Comparison of ENCODE assay signal across 1 cellular context in genomic region chr20:32535953-32536823, GRCh38.
A peak's percentile ranks its signal among the peaks of the same experiment; 100 is the strongest.
TF ChIP-seq lines count a peak whose summit lies in the region.

No MANE protein-coding gene starts in this region.

TF ChIP-seq in HepG2, 621 proteins besides CTCF, POLR2A, EP300 and RAD21 (continued from another document and continues in another):
- TF ChIP-seq, protein P1, sequence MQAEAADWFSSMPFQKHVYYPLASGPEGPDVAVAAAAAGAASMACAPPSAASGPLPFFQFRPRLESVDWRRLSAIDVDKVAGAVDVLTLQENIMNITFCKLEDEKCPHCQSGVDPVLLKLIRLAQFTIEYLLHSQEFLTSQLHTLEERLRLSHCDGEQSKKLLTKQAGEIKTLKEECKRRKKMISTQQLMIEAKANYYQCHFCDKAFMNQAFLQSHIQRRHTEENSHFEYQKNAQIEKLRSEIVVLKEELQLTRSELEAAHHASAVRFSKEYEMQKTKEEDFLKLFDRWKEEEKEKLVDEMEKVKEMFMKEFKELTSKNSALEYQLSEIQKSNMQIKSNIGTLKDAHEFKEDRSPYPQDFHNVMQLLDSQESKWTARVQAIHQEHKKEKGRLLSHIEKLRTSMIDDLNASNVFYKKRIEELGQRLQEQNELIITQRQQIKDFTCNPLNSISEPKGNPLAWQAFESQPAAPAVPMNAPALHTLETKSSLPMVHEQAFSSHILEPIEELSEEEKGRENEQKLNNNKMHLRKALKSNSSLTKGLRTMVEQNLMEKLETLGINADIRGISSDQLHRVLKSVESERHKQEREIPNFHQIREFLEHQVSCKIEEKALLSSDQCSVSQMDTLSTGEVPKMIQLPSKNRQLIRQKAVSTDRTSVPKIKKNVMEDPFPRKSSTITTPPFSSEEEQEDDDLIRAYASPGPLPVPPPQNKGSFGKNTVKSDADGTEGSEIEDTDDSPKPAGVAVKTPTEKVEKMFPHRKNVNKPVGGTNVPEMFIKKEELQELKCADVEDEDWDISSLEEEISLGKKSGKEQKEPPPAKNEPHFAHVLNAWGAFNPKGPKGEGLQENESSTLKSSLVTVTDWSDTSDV (CRISPR knock-in tag; IDR thresholded peaks at IDR 0.05) = 0 out of 2 replicates have a peak, but pooled peaks have one; percentile 74
- no peak for TF ChIP-seq THAP8 (CRISPR knock-in tag; IDR thresholded peaks at IDR 0.05; ENCODE audit: borderline replicate concordance)
- TF ChIP-seq JARID2 (CRISPR knock-in tag; IDR thresholded peaks at IDR 0.05; ENCODE audit: insufficient replicate concordance) = no peak
- no peak; the same call in 1 of the 2 replicates for TF ChIP-seq PPARG (CRISPR knock-in tag; conservative IDR thresholded peaks at IDR 0.05)
- TF ChIP-seq PAX8 (CRISPR knock-in tag; IDR thresholded peaks at IDR 0.05; ENCODE audit: borderline replicate concordance) = no peak
- no peak for TF ChIP-seq ATM (IDR thresholded peaks at IDR 0.05; ENCODE audit: borderline replicate concordance)
- TF ChIP-seq NFKBIZ (CRISPR knock-in tag; IDR thresholded peaks at IDR 0.05) = no peak
- TF ChIP-seq CHD2 (IDR thresholded peaks at IDR 0.05; ENCODE audit: low read depth, low read length) = no peak
- no peak for TF ChIP-seq ZNF629 (CRISPR knock-in tag; conservative IDR thresholded peaks at IDR 0.05)
- TF ChIP-seq ZMYM3 (CRISPR knock-in tag; IDR thresholded peaks at IDR 0.05) = no peak
- no peak for TF ChIP-seq RBAK (CRISPR knock-in tag; IDR thresholded peaks at IDR 0.05)
- TF ChIP-seq KLF13 (CRISPR knock-in tag; IDR thresholded peaks at IDR 0.05) = no peak
- TF ChIP-seq ZXDC (CRISPR knock-in tag; IDR thresholded peaks at IDR 0.05) = no peak
- 0 out of 2 replicates have a peak, but pooled peaks have one; percentile 18 for TF ChIP-seq DMAP1 (CRISPR knock-in tag; IDR thresholded peaks at IDR 0.05)
- no peak for TF ChIP-seq ZNF619 (CRISPR knock-in tag; IDR thresholded peaks at IDR 0.05)
- TF ChIP-seq HMG20B (CRISPR knock-in tag; conservative IDR thresholded peaks at IDR 0.05) = no peak
- TF ChIP-seq, protein P2, sequence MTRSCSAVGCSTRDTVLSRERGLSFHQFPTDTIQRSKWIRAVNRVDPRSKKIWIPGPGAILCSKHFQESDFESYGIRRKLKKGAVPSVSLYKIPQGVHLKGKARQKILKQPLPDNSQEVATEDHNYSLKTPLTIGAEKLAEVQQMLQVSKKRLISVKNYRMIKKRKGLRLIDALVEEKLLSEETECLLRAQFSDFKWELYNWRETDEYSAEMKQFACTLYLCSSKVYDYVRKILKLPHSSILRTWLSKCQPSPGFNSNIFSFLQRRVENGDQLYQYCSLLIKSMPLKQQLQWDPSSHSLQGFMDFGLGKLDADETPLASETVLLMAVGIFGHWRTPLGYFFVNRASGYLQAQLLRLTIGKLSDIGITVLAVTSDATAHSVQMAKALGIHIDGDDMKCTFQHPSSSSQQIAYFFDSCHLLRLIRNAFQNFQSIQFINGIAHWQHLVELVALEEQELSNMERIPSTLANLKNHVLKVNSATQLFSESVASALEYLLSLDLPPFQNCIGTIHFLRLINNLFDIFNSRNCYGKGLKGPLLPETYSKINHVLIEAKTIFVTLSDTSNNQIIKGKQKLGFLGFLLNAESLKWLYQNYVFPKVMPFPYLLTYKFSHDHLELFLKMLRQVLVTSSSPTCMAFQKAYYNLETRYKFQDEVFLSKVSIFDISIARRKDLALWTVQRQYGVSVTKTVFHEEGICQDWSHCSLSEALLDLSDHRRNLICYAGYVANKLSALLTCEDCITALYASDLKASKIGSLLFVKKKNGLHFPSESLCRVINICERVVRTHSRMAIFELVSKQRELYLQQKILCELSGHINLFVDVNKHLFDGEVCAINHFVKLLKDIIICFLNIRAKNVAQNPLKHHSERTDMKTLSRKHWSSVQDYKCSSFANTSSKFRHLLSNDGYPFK (CRISPR knock-in tag; IDR thresholded peaks at IDR 0.05; ENCODE audit: borderline replicate concordance) = peak; percentile 52; the same call in 1 of the 2 replicates
- no peak for TF ChIP-seq SP1 (IDR thresholded peaks at IDR 0.05)
- TF ChIP-seq SP1 (CRISPR knock-in tag; IDR thresholded peaks at IDR 0.05) = no peak
- TF ChIP-seq MTF1 (CRISPR knock-in tag; IDR thresholded peaks at IDR 0.05) = no peak
- TF ChIP-seq ZSCAN25 (CRISPR knock-in tag; IDR thresholded peaks at IDR 0.05) = peak; percentile 32; the same call in 1 of the 2 replicates
- TF ChIP-seq ZNF564 (CRISPR knock-in tag; IDR thresholded peaks at IDR 0.05) = no peak
- TF ChIP-seq ARID3A (IDR thresholded peaks at IDR 0.05; ENCODE audit: low read depth, low read length) = no peak
- TF ChIP-seq SALL1 (CRISPR knock-in tag; IDR thresholded peaks at IDR 0.05) = peak; percentile 43
- no peak for TF ChIP-seq SUZ12 (IDR thresholded peaks at IDR 0.05; ENCODE audit: low read depth, low read length)
- peak; percentile 54; the same call in 1 of the 2 replicates for TF ChIP-seq ZSCAN21 (CRISPR knock-in tag; IDR thresholded peaks at IDR 0.05; ENCODE audit: borderline replicate concordance)
- TF ChIP-seq, protein P3, sequence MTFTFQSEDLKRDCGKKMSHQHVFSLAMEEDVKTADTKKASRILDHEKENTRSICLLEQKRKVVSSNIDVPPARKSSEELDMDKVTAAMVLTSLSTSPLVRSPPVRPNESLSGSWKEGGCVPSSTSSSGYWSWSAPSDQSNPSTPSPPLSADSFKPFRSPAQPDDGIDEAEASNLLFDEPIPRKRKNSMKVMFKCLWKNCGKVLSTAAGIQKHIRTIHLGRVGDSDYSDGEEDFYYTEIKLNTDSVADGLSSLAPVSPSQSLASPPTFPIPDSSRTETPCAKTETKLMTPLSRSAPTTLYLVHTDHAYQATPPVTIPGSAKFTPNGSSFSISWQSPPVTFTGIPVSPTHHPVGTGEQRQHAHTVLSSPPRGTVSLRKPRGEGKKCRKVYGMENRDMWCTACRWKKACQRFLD (CRISPR knock-in tag; IDR thresholded peaks at IDR 0.05; ENCODE audit: borderline replicate concordance) = no peak
- TF ChIP-seq HHEX (CRISPR knock-in tag; IDR thresholded peaks at IDR 0.05) = no peak
- no peak for TF ChIP-seq MIXL1 (CRISPR knock-in tag; IDR thresholded peaks at IDR 0.05)
- no peak for TF ChIP-seq ELF1 (CRISPR knock-in tag; IDR thresholded peaks at IDR 0.05)
- TF ChIP-seq, protein P4, sequence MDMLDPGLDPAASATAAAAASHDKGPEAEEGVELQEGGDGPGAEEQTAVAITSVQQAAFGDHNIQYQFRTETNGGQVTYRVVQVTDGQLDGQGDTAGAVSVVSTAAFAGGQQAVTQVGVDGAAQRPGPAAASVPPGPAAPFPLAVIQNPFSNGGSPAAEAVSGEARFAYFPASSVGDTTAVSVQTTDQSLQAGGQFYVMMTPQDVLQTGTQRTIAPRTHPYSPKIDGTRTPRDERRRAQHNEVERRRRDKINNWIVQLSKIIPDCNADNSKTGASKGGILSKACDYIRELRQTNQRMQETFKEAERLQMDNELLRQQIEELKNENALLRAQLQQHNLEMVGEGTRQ (IDR thresholded peaks at IDR 0.05; ENCODE audit: low read depth, low read length) = no peak
- TF ChIP-seq, protein P4 (CRISPR knock-in tag; IDR thresholded peaks at IDR 0.05; ENCODE audit: borderline replicate concordance) = no peak
- TF ChIP-seq ATF7 (IDR thresholded peaks at IDR 0.05) = no peak
- TF ChIP-seq ATF7 (CRISPR knock-in tag; IDR thresholded peaks at IDR 0.05) = no peak
- no peak for TF ChIP-seq NFIB (CRISPR knock-in tag; IDR thresholded peaks at IDR 0.05; ENCODE audit: borderline replicate concordance)
- TF ChIP-seq KLF12 (CRISPR knock-in tag; IDR thresholded peaks at IDR 0.05; ENCODE audit: borderline replicate concordance) = no peak
- no peak for TF ChIP-seq NFE2 (CRISPR knock-in tag; IDR thresholded peaks at IDR 0.05)
- TF ChIP-seq PRDM4 (CRISPR knock-in tag; IDR thresholded peaks at IDR 0.05; ENCODE audit: borderline replicate concordance) = no peak
- TF ChIP-seq ISX (CRISPR knock-in tag; conservative IDR thresholded peaks at IDR 0.05) = no peak
- TF ChIP-seq ZZZ3 (CRISPR knock-in tag; IDR thresholded peaks at IDR 0.05; ENCODE audit: borderline replicate concordance) = no peak
- peak; percentile 24; the same call in 1 of the 2 replicates for TF ChIP-seq ZNF768 (CRISPR knock-in tag; IDR thresholded peaks at IDR 0.05)
- no peak for TF ChIP-seq ZSCAN30 (CRISPR knock-in tag; IDR thresholded peaks at IDR 0.05)
- TF ChIP-seq FOXA3 (CRISPR knock-in tag; IDR thresholded peaks at IDR 0.05) = no peak
